Comparison of ENCODE assay signal across 27 cellular contexts in the genomic region with DNA sequence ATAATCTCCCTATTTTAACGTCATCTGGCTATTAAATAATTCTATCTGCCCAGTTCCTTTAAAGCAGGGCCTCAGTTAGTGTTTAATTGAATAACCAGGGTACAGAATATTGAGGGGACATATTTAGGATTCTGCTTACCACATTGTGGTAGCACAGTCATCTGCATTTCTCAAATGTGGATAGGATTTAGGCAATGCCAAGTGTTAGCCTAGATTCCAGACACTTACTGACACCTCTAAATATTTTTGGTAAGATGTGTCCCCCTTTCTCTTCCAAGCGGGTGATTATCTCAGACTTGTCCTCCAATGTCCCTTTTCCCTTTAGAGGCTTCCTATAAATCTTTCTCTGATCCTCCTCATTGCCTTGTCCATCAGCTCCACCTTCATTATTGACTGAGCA.
"Had no signal": no experiment of that assay in that cellular context is flagged by ENCODE, and none has a peak within 500 bp of the region (broad histone marks: within the 10 kb centered on the region; RNA-seq: fewer than 3 reads in every experiment).

No MANE protein-coding gene starts in this region.

- H3K4me3 ChIP-seq: adrenal gland, body of pancreas, colonic mucosa, gastroesophageal sphincter, right lobe of liver, stomach, thyroid gland, upper lobe of right lung had no signal

- H3K27ac ChIP-seq: adrenal gland, body of pancreas, colonic mucosa, gastroesophageal sphincter, right lobe of liver, stomach, thyroid gland, upper lobe of right lung had no signal

- H3K4me1 Mint-ChIP-seq: activated CD4-positive, alpha-beta T cell treated with anti-CD3 and anti-CD28 coated beads for 36 hours; activated CD8-positive, alpha-beta memory T cell treated with anti-CD3 and anti-CD28 coated beads, Interleukin-2, amount 10 ng/mL, durations not matched to agents 7 days and 5 days; activated naive CD8-positive, alpha-beta T cell treated with anti-CD3 and anti-CD28 coated beads for 36 hours; stimulated activated naive B cell treated with anti-CD40 and anti-IgM and Interleukin-4, amounts not matched to agents 10 μg/mL and 1 μg/mL and 100 μg/mL, for 72 hours had no signal

- H3K4me1 ChIP-seq: adrenal gland, body of pancreas, colonic mucosa, gastroesophageal sphincter, right lobe of liver, stomach, thyroid gland, upper lobe of right lung had no signal

- H3K9me3 ChIP-seq: adrenal gland, body of pancreas, colonic mucosa, gastroesophageal sphincter, right lobe of liver, stomach, thyroid gland, upper lobe of right lung had no signal

- DNase-seq: activated CD4-positive, alpha-beta T cell treated with anti-CD3 and anti-CD28 coated beads for 36 hours; activated CD4-positive, CD25-positive, alpha-beta regulatory T cell; activated CD8-positive, alpha-beta memory T cell treated with anti-CD3 and anti-CD28 coated beads, Interleukin-2, amount 10 ng/mL, durations not matched to agents 7 days and 5 days; activated CD8-positive, alpha-beta T cell treated with anti-CD3 and anti-CD28 coated beads, Interleukin-2, amount 10 ng/mL, durations not matched to agents 7 days and 5 days; activated effector memory CD4-positive, alpha-beta T cell treated with Interleukin-2 at 50 U/mL for 16 hours; activated naive CD4-positive, alpha-beta T cell treated with anti-CD3 and anti-CD28 coated beads for 36 hours; activated naive CD8-positive, alpha-beta T cell treated with anti-CD3 and anti-CD28 coated beads for 36 hours; adrenal gland; aorta; body of pancreas; cerebellar nuclear complex; colonic mucosa; effector CD8-positive, alpha-beta T cell; erythroblast; head of caudate nucleus; hypothalamus; naive thymus-derived CD8-positive, alpha-beta T cell; right lobe of liver; small intestine; stimulated activated naive B cell treated with anti-CD40 and anti-IgM and Interleukin-4, amounts not matched to agents 10 μg/mL and 1 μg/mL and 100 μg/mL, for 72 hours; stomach; T-helper 1 cell; thyroid gland; upper lobe of right lung had no signal

- H3K27me3 Mint-ChIP-seq: activated CD4-positive, alpha-beta T cell treated with anti-CD3 and anti-CD28 coated beads for 36 hours; activated CD8-positive, alpha-beta memory T cell treated with anti-CD3 and anti-CD28 coated beads, Interleukin-2, amount 10 ng/mL, durations not matched to agents 7 days and 5 days; activated naive CD8-positive, alpha-beta T cell treated with anti-CD3 and anti-CD28 coated beads for 36 hours; naive thymus-derived CD8-positive, alpha-beta T cell; stimulated activated naive B cell treated with anti-CD40 and anti-IgM and Interleukin-4, amounts not matched to agents 10 μg/mL and 1 μg/mL and 100 μg/mL, for 72 hours had no signal

- H3K27me3 ChIP-seq: adrenal gland, body of pancreas, colonic mucosa, gastroesophageal sphincter, right lobe of liver, stomach, thyroid gland, upper lobe of right lung had no signal

- H3K36me3 ChIP-seq: adrenal gland, colonic mucosa, gastroesophageal sphincter, right lobe of liver, stomach, thyroid gland, upper lobe of right lung had no signal

- ATAC-seq: activated CD4-positive, alpha-beta T cell treated with anti-CD3 and anti-CD28 coated beads for 36 hours; activated CD8-positive, alpha-beta memory T cell treated with anti-CD3 and anti-CD28 coated beads, Interleukin-2, amount 10 ng/mL, durations not matched to agents 7 days and 5 days; activated CD8-positive, alpha-beta T cell treated with anti-CD3 and anti-CD28 coated beads, Interleukin-2, amount 10 ng/mL, durations not matched to agents 7 days and 5 days; body of pancreas; gastroesophageal sphincter; naive thymus-derived CD8-positive, alpha-beta T cell; right lobe of liver; stimulated activated naive B cell treated with anti-CD40 and anti-IgM and Interleukin-4, amounts not matched to agents 10 μg/mL and 1 μg/mL and 100 μg/mL, for 72 hours; upper lobe of right lung had no signal

- H3K27ac Mint-ChIP-seq: activated CD4-positive, alpha-beta T cell treated with anti-CD3 and anti-CD28 coated beads for 36 hours; activated CD8-positive, alpha-beta memory T cell treated with anti-CD3 and anti-CD28 coated beads, Interleukin-2, amount 10 ng/mL, durations not matched to agents 7 days and 5 days; activated CD8-positive, alpha-beta T cell treated with anti-CD3 and anti-CD28 coated beads, Interleukin-2, amount 10 ng/mL, durations not matched to agents 7 days and 5 days; activated naive CD4-positive, alpha-beta T cell treated with anti-CD3 and anti-CD28 coated beads for 36 hours; activated naive CD8-positive, alpha-beta T cell treated with anti-CD3 and anti-CD28 coated beads for 36 hours; mesothelial cell of epicardium; naive thymus-derived CD8-positive, alpha-beta T cell; stimulated activated naive B cell treated with anti-CD40 and anti-IgM and Interleukin-4, amounts not matched to agents 10 μg/mL and 1 μg/mL and 100 μg/mL, for 72 hours; T-helper 2 cell treated with Interferon-gamma antibody and Interleukin-4, amounts not matched to agents 5 μg/mL and 100 μg/mL, for 36 hours had no signal

- H3K4me3 Mint-ChIP-seq: activated CD4-positive, alpha-beta T cell treated with anti-CD3 and anti-CD28 coated beads for 36 hours; activated CD8-positive, alpha-beta memory T cell treated with anti-CD3 and anti-CD28 coated beads, Interleukin-2, amount 10 ng/mL, durations not matched to agents 7 days and 5 days; activated CD8-positive, alpha-beta T cell treated with anti-CD3 and anti-CD28 coated beads, Interleukin-2, amount 10 ng/mL, durations not matched to agents 7 days and 5 days; activated naive CD4-positive, alpha-beta T cell treated with anti-CD3 and anti-CD28 coated beads for 36 hours; activated naive CD8-positive, alpha-beta T cell treated with anti-CD3 and anti-CD28 coated beads for 36 hours; mesothelial cell of epicardium; naive thymus-derived CD8-positive, alpha-beta T cell; stimulated activated naive B cell treated with anti-CD40 and anti-IgM and Interleukin-4, amounts not matched to agents 10 μg/mL and 1 μg/mL and 100 μg/mL, for 72 hours; T-helper 2 cell treated with Interferon-gamma antibody and Interleukin-4, amounts not matched to agents 5 μg/mL and 100 μg/mL, for 36 hours had no signal
